Comparison of ENCODE assay signal across 19 cellular contexts in genomic region chr2:171447675-171448074, GRCh38. TPM values are rescaled to one million over a fixed set of nuclear protein-coding genes. Genes with fewer than 3 reads are reported as not detected.
A peak's percentile ranks its signal among the peaks of the same experiment; 100 is the strongest.
DNase-seq lines count a peak whose midpoint lies in the region; ATAC-seq, FAIRE-seq and TF ChIP-seq lines count a peak whose summit lies in the region.
"Had no signal": no experiment of that assay in that cellular context is flagged by ENCODE, and none has a peak within 500 bp of the region (broad histone marks: within the 10 kb centered on the region; RNA-seq: fewer than 3 reads in every experiment).

No MANE protein-coding gene starts in this region.

- no peak overlapping the region for H2BK120ac ChIP-seq in IMR-90 (ENCODE audit: low read depth, low read length)

- no peak overlapping the region for H4K5ac ChIP-seq in IMR-90 (ENCODE audit: low read depth, low read length)

- peaks cover under 1% of the 10 kb centered on the region; the same call in 1 of the 2 replicates for H3K9me1 ChIP-seq in IMR-90 (ENCODE audit: insufficient read depth, low read length)

- H3K4ac ChIP-seq in IMR-90 (ENCODE audit: low read depth, low read length), result no peak overlapping the region

- H3K27me3 ChIP-seq in breast epithelium (no peaks in the 10 kb centered on the region), IMR-90 (ENCODE audit: control insufficient read depth, insufficient read depth, low read length) (no peaks in the 10 kb centered on the region), bronchial epithelial cell (ENCODE audit: control insufficient read depth, insufficient read depth, low read length) (no peaks in the 10 kb centered on the region)
- H3K27me3 ChIP-seq: dorsolateral prefrontal cortex, heart right ventricle had no signal

- H4K20me1 ChIP-seq in IMR-90 (ENCODE audit: insufficient read depth, low read length), result no peaks in the 10 kb centered on the region

- CTCF ChIA-PET in MCF 10A (lab: Yijun Ruan, JAX) (interaction anchor here (0.5 to 0.7 kb wide), 2 partner anchors 466 to 856 kb away, joined by 3 to 4 read pairs; no protein-coding TSS in a partner anchor), IMR-90 (lab: Yijun Ruan, JAX) (no interaction called here)

- BruUV-seq in MCF 10A (replicated peaks; lab: Mats Ljungman, UMichigan), result no TSS peak
- no TSS peak for BruUV-seq in IMR-90 (replicated peaks; lab: Mats Ljungman, UMichigan)

- H3K27ac Mint-ChIP-seq in MCF 10A (ENCODE audit: low read depth, unreplicated experiment) (peak overlapping the region; percentile 49), type B pancreatic cell (no peak overlapping the region)
- H3K27ac Mint-ChIP-seq: activated naive CD8-positive, alpha-beta T cell treated with anti-CD3 and anti-CD28 coated beads, Interleukin-2, amount 10 ng/mL, durations not matched to agents 7 days and 5 days had no signal

- DNase-seq in MCF 10A (ENCODE audit: unreplicated experiment) (peak; percentile 10), breast epithelium (ENCODE audit: low spot score in 2 of 2) (no peak), IMR-90 (no peak), bronchial epithelial cell (ENCODE audit: low read depth) (no peak), type B pancreatic cell (ENCODE audit: extremely low spot score, unreplicated experiment) (no peak)
- DNase-seq in activated T-cell treated with anti-CD3 and anti-CD28 coated beads, Interleukin-2, amount 50 U/mL, for 4 hours, result no peak
- DNase-seq: activated CD4-positive, alpha-beta T cell treated with anti-CD3 and anti-CD28 coated beads, Interleukin-2, amount 50 U/mL, for 4 hours; activated naive CD8-positive, alpha-beta T cell treated with anti-CD3 and anti-CD28 coated beads, Interleukin-2, amount 10 ng/mL, durations not matched to agents 7 days and 5 days; dorsolateral prefrontal cortex; heart right ventricle; NCI-H1694 treated with DMSO at 0.1 percent for 48 hours; stimulated activated CD4-positive, alpha-beta T cell treated with anti-CD3 and anti-CD28 coated beads, Interleukin-2, amount 100 ng/mL, for 24 hours; substantia nigra had no signal

- H3K9me3 Mint-ChIP-seq in MCF 10A (ENCODE audit: unreplicated experiment) (no peaks in the 10 kb centered on the region), type B pancreatic cell (no peaks in the 10 kb centered on the region)
- no peaks in the 10 kb centered on the region for H3K9me3 Mint-ChIP-seq in activated T-cell treated with anti-CD3 and anti-CD28 coated beads, Interleukin-2, amount 50 U/mL, for 4 hours
- H3K9me3 Mint-ChIP-seq: activated naive CD8-positive, alpha-beta T cell treated with anti-CD3 and anti-CD28 coated beads, Interleukin-2, amount 10 ng/mL, durations not matched to agents 7 days and 5 days had no signal

- no peaks in the 10 kb centered on the region for H3K9me3 ChIP-seq in breast epithelium
- H3K9me3 ChIP-seq in IMR-90 (ENCODE audit: control insufficient read depth, insufficient read depth, low read length), result no peaks in the 10 kb centered on the region
- H3K9me3 ChIP-seq: Caco-2, heart right ventricle had no signal

- H2BK5ac ChIP-seq in IMR-90 (ENCODE audit: low read depth, low read length, poor library complexity, severe bottlenecking), result no peak overlapping the region

- H3K36me3 ChIP-seq in breast epithelium (no peaks in the 10 kb centered on the region), IMR-90 (ENCODE audit: control insufficient read depth, insufficient read depth, low read length) (peaks cover 10% of the 10 kb centered on the region), bronchial epithelial cell (ENCODE audit: control insufficient read depth, insufficient read depth, low read length) (peaks cover 1% of the 10 kb centered on the region)

- in situ Hi-C loops in IMR-90 (cut with MboI; ENCODE audit: low sequenced_read_pairs), result no loop called here

- H3K27ac ChIP-seq in breast epithelium (no peak overlapping the region), IMR-90 (ENCODE audit: insufficient read depth, low read length) (no peak overlapping the region)
- H3K27ac ChIP-seq: dorsolateral prefrontal cortex, heart right ventricle, parathyroid adenoma had no signal

- H2BK20ac ChIP-seq in IMR-90 (ENCODE audit: low read depth, low read length), result no peak overlapping the region

- H3K23ac ChIP-seq in IMR-90 (ENCODE audit: low read depth, low read length), result no peak overlapping the region

- ATAC-seq in IMR-90 (ENCODE audit: low read depth) (no peak), GM18505 (IDR thresholded peaks at IDR 0.05; ENCODE audit: unreplicated experiment) (no peak), GM18868 (IDR thresholded peaks at IDR 0.05; ENCODE audit: unreplicated experiment) (no peak)
- no peak for ATAC-seq in activated T-cell treated with anti-CD3 and anti-CD28 coated beads, Interleukin-2, amount 50 U/mL, for 4 hours
- ATAC-seq: heart right ventricle had no signal

- H3K56ac ChIP-seq in IMR-90 (ENCODE audit: extremely low read depth, insufficient read depth, low read length), result no peak overlapping the region; the same call in 1 of the 2 replicates

- TF ChIP-seq CTCF in MCF 10A (IDR thresholded peaks at IDR 0.05; ENCODE audit: unreplicated experiment) (no peak), breast epithelium (IDR thresholded peaks at IDR 0.05) (no peak), IMR-90 (conservative IDR thresholded peaks at IDR 0.05; ENCODE audit: low read depth, low read length) (0 out of 2 replicates have a peak, but pooled peaks have one; percentile 26), bronchial epithelial cell (IDR thresholded peaks at IDR 0.05; ENCODE audit: insufficient read depth, low read length, severe bottlenecking) (peak; percentile 6), type B pancreatic cell (conservative IDR thresholded peaks at IDR 0.05) (peak; percentile 16)

- no peak overlapping the region for H3K4me3 Mint-ChIP-seq in MCF 10A (ENCODE audit: unreplicated experiment)
- H3K4me3 Mint-ChIP-seq in type B pancreatic cell, result no peak overlapping the region
- H3K4me3 Mint-ChIP-seq in activated T-cell treated with anti-CD3 and anti-CD28 coated beads, Interleukin-2, amount 50 U/mL, for 4 hours, result no peak overlapping the region
- H3K4me3 Mint-ChIP-seq: activated naive CD8-positive, alpha-beta T cell treated with anti-CD3 and anti-CD28 coated beads, Interleukin-2, amount 10 ng/mL, durations not matched to agents 7 days and 5 days had no signal

- 100% methylated on average over 1 of the region's 2 CpGs; no CpG with 5 or more reads in 1 of the 2 experiments for WGBS in IMR-90 (ENCODE audit: extremely low coverage in 2 of 2, insufficient read length in 1 of 2), 2 experiments

- POLR2A ChIA-PET in MCF 10A (lab: Yijun Ruan, JAX) (interaction anchor here (0.6 kb wide), 1 partner anchor 519 kb away, joined by 3 read pairs; no protein-coding TSS in a partner anchor), IMR-90 (lab: Charles Lee; ENCODE audit: unreplicated experiment) (no interaction called here)

- dilution Hi-C loops in IMR-90 (cut with HindIII; ENCODE audit: low sequenced_read_pairs, unreplicated experiment), result no loop called here

- peaks cover 81% of the 10 kb centered on the region for H3K36me3 Mint-ChIP-seq in MCF 10A (ENCODE audit: insufficient read depth, unreplicated experiment)
- H3K36me3 Mint-ChIP-seq in type B pancreatic cell, result peaks cover 5% of the 10 kb centered on the region
- H3K36me3 Mint-ChIP-seq in activated T-cell treated with anti-CD3 and anti-CD28 coated beads, Interleukin-2, amount 50 U/mL, for 4 hours (ENCODE audit: insufficient read depth), result peaks cover 28% of the 10 kb centered on the region

- H3K4me3 ChIP-seq in breast epithelium (no peak overlapping the region), IMR-90 (ENCODE audit: insufficient read depth, low read depth, low read length) (no peak overlapping the region), bronchial epithelial cell (ENCODE audit: low read depth, low read length) (no peak overlapping the region)
- H3K4me3 ChIP-seq: dorsolateral prefrontal cortex, heart right ventricle had no signal

- no peak overlapping the region for H3K18ac ChIP-seq in IMR-90 (ENCODE audit: low read depth, low read length)

- no peak overlapping the region for H2AK5ac ChIP-seq in IMR-90 (ENCODE audit: low read depth, low read length)

- H3K4me2 ChIP-seq in IMR-90 (ENCODE audit: low read depth, low read length), result no peak overlapping the region

- H3K27me3 Mint-ChIP-seq in MCF 10A (ENCODE audit: insufficient read depth, unreplicated experiment) (no peaks in the 10 kb centered on the region), type B pancreatic cell (no peaks in the 10 kb centered on the region)
- H3K27me3 Mint-ChIP-seq in activated T-cell treated with anti-CD3 and anti-CD28 coated beads, Interleukin-2, amount 50 U/mL, for 4 hours (ENCODE audit: low read depth), result no peaks in the 10 kb centered on the region
- H3K27me3 Mint-ChIP-seq: activated naive CD8-positive, alpha-beta T cell treated with anti-CD3 and anti-CD28 coated beads, Interleukin-2, amount 10 ng/mL, durations not matched to agents 7 days and 5 days had no signal

- H2AK9ac ChIP-seq in IMR-90 (replicated peaks; ENCODE audit: low read depth, low read length, poor library complexity), result no peak overlapping the region

- no peaks in the 10 kb centered on the region for H3K4me1 ChIP-seq in breast epithelium
- no peaks in the 10 kb centered on the region for H3K4me1 ChIP-seq in IMR-90 (ENCODE audit: control insufficient read depth, insufficient read depth, low read length)
- H3K4me1 ChIP-seq: Caco-2, heart right ventricle, parathyroid adenoma had no signal

- no peak overlapping the region for H2AFZ ChIP-seq in IMR-90 (replicated peaks; ENCODE audit: low read length, poor library complexity)
- H2AFZ ChIP-seq: parathyroid adenoma had no signal

- no peak overlapping the region for H4K91ac ChIP-seq in IMR-90 (ENCODE audit: insufficient read depth, low read depth, low read length)

- H3K4me1 Mint-ChIP-seq in MCF 10A (ENCODE audit: insufficient read depth, unreplicated experiment), result no peaks in the 10 kb centered on the region
- H3K4me1 Mint-ChIP-seq in type B pancreatic cell (ENCODE audit: unreplicated experiment), result no peaks in the 10 kb centered on the region
- H3K4me1 Mint-ChIP-seq in activated T-cell treated with anti-CD3 and anti-CD28 coated beads, Interleukin-2, amount 50 U/mL, for 4 hours (ENCODE audit: low read depth), result no peaks in the 10 kb centered on the region
- H3K4me1 Mint-ChIP-seq: activated naive CD8-positive, alpha-beta T cell treated with anti-CD3 and anti-CD28 coated beads, Interleukin-2, amount 10 ng/mL, durations not matched to agents 7 days and 5 days had no signal

- intact Hi-C loops in MCF 10A (cut with micrococcal nuclease) (no loop called here), breast epithelium (cut with DNase I; ENCODE audit: low total_unique reads) (no loop called here), IMR-90 (cut with micrococcal nuclease) (no loop called here)

- no peak for FAIRE-seq in bronchial epithelial cell (lab: Jason Lieb, UNC)
- FAIRE-seq: H54, islet of Langerhans had no signal

- no peak overlapping the region for H2BK15ac ChIP-seq in IMR-90 (ENCODE audit: low read depth, low read length)

- no peak overlapping the region for H3K14ac ChIP-seq in IMR-90 (replicated peaks; ENCODE audit: low read depth, low read length)

- H4K8ac ChIP-seq in IMR-90 (ENCODE audit: low read depth in 2 of 2, low read length in 2 of 2), result no peak overlapping the region

- TF ChIP-seq POLR2A in breast epithelium (IDR thresholded peaks at IDR 0.05) (no peak), IMR-90 (IDR thresholded peaks at IDR 0.05; ENCODE audit: low read depth, low read length) (no peak), GM18505 (IDR thresholded peaks at IDR 0.05; ENCODE audit: borderline replicate concordance, extremely low read depth, insufficient read depth, insufficient read length) (no peak)

- H3K9ac ChIP-seq in IMR-90 (ENCODE audit: low read depth, low read length), result no peak overlapping the region
- H3K9ac ChIP-seq: parathyroid adenoma had no signal

- no peaks in the 10 kb centered on the region for H3K79me1 ChIP-seq in IMR-90 (ENCODE audit: low read depth in 1 of 2, low read length in 2 of 2)

- peak; percentile 27 for TF ChIP-seq RAD21 in IMR-90 (IDR thresholded peaks at IDR 0.05; ENCODE audit: low read length)

RNA-seq across cellular contexts. Expression of gene DCAF17, which starts 13.6 kb away (rescaled TPM):
- total RNA-seq in MCF 10A (2022) (20.8 and 21.3 TPM in 2 replicates), breast epithelium (10 to 100 TPM; 13.3 to 30.6 (median 24.6) TPM), IMR-90 (2012; rRNA removed) (13.1 and 22.8 TPM in 2 replicates), bronchial epithelial cell (16.3 and 18.2 TPM in 2 replicates), type B pancreatic cell (ENCODE audit: low replicate concordance) (12.9 and 26.4 TPM in 2 replicates)
- polyA plus RNA-seq in IMR-90 (2012; rRNA removed), result 5.0 and 6.7 TPM in 2 replicates
- 0.98 and 1.5 TPM in 2 replicates for polyA plus RNA-seq in IMR-90 (2012; cell fraction: cytosol; rRNA removed)
- polyA plus RNA-seq in IMR-90 (2012; cell fraction: nucleus; rRNA removed; ENCODE audit: low replicate concordance), result 1.9 and 10.9 TPM in 2 replicates
- 10 to 100 TPM; 19.1 to 26.9 (median 23.0) TPM for total RNA-seq in activated T-cell treated with anti-CD3 and anti-CD28 coated beads, Interleukin-2, amount 50 U/mL, for 4 hours

RNA-seq across cellular contexts. Expression of gene METTL8, which starts 13.9 kb away (rescaled TPM):
- total RNA-seq in MCF 10A (2022) (28.4 and 55.1 TPM in 2 replicates), breast epithelium (10 to 100 TPM; 21.4 to 26.9 (median 22.9) TPM), IMR-90 (2012; rRNA removed) (10.6 and 20.0 TPM in 2 replicates), bronchial epithelial cell (15.0 and 33.7 TPM in 2 replicates), type B pancreatic cell (ENCODE audit: low replicate concordance) (26.5 and 30.4 TPM in 2 replicates)
- polyA plus RNA-seq in IMR-90 (2012; rRNA removed), result 6.4 and 6.9 TPM in 2 replicates
- 2.0 and 4.4 TPM in 2 replicates for polyA plus RNA-seq in IMR-90 (2012; cell fraction: cytosol; rRNA removed)
- polyA plus RNA-seq in IMR-90 (2012; cell fraction: nucleus; rRNA removed; ENCODE audit: low replicate concordance), result 1.8 and 5.5 TPM in 2 replicates
- 10 to 100 TPM; 30.1 to 38.6 (median 30.8) TPM for total RNA-seq in activated T-cell treated with anti-CD3 and anti-CD28 coated beads, Interleukin-2, amount 50 U/mL, for 4 hours

Comparison
In these comparisons a context has a peak if more than half of its experiments do, and no peak if none do; other contexts are left out.
1. CTCF ChIP-seq: peak in IMR-90 (single experiment), bronchial epithelial cell (single experiment) and type B pancreatic cell (single experiment); none in MCF 10A (single experiment) and breast epithelium (0 of 3).